Comparison of ENCODE assay signal across 8 cellular contexts in genomic region chrX:135003876-135004623, GRCh38.
A peak's percentile ranks its signal among the peaks of the same experiment; 100 is the strongest.
DNase-seq lines count a peak whose midpoint lies in the region; ATAC-seq and FAIRE-seq lines count a peak whose summit lies in the region.

No MANE protein-coding gene starts in this region.

- DNase-seq in NCI-H226 (peak; percentile 59), cerebellar cortex (ENCODE audit: low spot score) (peak; percentile 90)
- DNase-seq in stimulated activated CD4-positive, alpha-beta T cell treated with anti-CD3 and anti-CD28 coated beads, Interleukin-12 subunit alpha, Interleukin-12 subunit beta, amount 100 ng/mL, for 24 hours (ENCODE audit: low read depth in 2 of 2), result peak; percentile 76 to 81

- FAIRE-seq in islet of Langerhans (lab: Jason Lieb, UNC), result peak; percentile 9

- H3K4me3 ChIP-seq in ACC112 (ENCODE audit: low read depth, low read length), result peak overlapping the region; percentile 73

- H3K27ac ChIP-seq in ACC112 (ENCODE audit: low read depth, low read length), result no peak overlapping the region

- no peaks in the 10 kb centered on the region for H3K36me3 ChIP-seq in ACC112 (ENCODE audit: insufficient read depth, low read length)

- no peaks in the 10 kb centered on the region for H3K79me2 ChIP-seq in ACC112 (ENCODE audit: control insufficient read depth, insufficient read depth, low read length, unreplicated experiment)

- peak; percentile 91 for ATAC-seq in GM18907 (IDR thresholded peaks at IDR 0.05; ENCODE audit: unreplicated experiment)
- ATAC-seq in HG03175 (IDR thresholded peaks at IDR 0.05; ENCODE audit: unreplicated experiment), result peak; percentile 93
- peak; percentile 88 to 93 for ATAC-seq in activated CD4-positive, CD25-positive, alpha-beta regulatory T cell treated with anti-CD3 and anti-CD28 coated beads, Interleukin-2, amount 50 U/mL, for 24 hours

- no peaks in the 10 kb centered on the region for H3K27me3 ChIP-seq in ACC112 (ENCODE audit: insufficient read depth, low read length)

- H2AFZ ChIP-seq in ACC112 (ENCODE audit: low read length, unreplicated experiment), result peak overlapping the region; percentile 62

- H3K4me1 ChIP-seq in ACC112 (ENCODE audit: control insufficient read depth, insufficient read depth, low read length, unreplicated experiment), result peaks cover 24% of the 10 kb centered on the region
